35 cellular contexts compared by ENCODE assay signal in genomic region chr4:157050561-157050960, GRCh38. TPM values are rescaled to one million over a fixed set of nuclear protein-coding genes. Genes with fewer than 3 reads are reported as not detected.
"Had no signal": no experiment of that assay in that cellular context is flagged by ENCODE, and none has a peak within 500 bp of the region (broad histone marks: within the 10 kb centered on the region; RNA-seq: fewer than 3 reads in every experiment).

No MANE protein-coding gene starts in this region.

- DNase-seq: activated B cell treated with CpG ODN at 0.5 μM for 24 hours; activated CD4-positive, alpha-beta memory T cell treated with anti-CD3 and anti-CD28 coated beads for 36 hours; activated CD4-positive, alpha-beta T cell treated with anti-CD3 and anti-CD28 coated beads for 4 hours; activated CD4-positive, alpha-beta T cell treated with anti-CD3 and anti-CD28 coated beads, Interleukin-2, amount 10 ng/mL, durations not matched to agents 24 days and 14 days; activated CD4-positive, alpha-beta T cell treated with anti-CD3 and anti-CD28 coated beads, Interleukin-2, amount 50 U/mL, for 1 hour; activated CD4-positive, alpha-beta T cell treated with anti-CD3 and anti-CD28 coated beads, Interleukin-2, amount 50 U/mL, for 4 hours; activated CD4-positive, CD25-positive, alpha-beta regulatory T cell treated with anti-CD3 and anti-CD28 coated beads, Interleukin-2, amount 50 U/mL, for 72 hours; activated CD8-positive, alpha-beta memory T cell treated with anti-CD3 and anti-CD28 coated beads, Interleukin-2, amount 50 U/mL, for 4 hours; activated CD8-positive, alpha-beta T cell treated with anti-CD3 and anti-CD28 coated beads for 36 hours; activated effector memory CD4-positive, alpha-beta T cell treated with anti-CD3 and anti-CD28 coated beads, Interleukin-2, amount 50 U/mL, for 16 hours; activated gamma-delta T cell treated with Interleukin-2 at 50 U/mL for 16 hours; activated naive CD4-positive, alpha-beta T cell; activated naive CD4-positive, alpha-beta T cell treated with anti-CD3 and anti-CD28 coated beads for 36 hours; activated naive CD4-positive, alpha-beta T cell treated with anti-CD3 and anti-CD28 coated beads, Interleukin-2, amount 50 U/mL, for 16 hours; activated naive CD8-positive, alpha-beta T cell treated with anti-CD3 and anti-CD28 coated beads for 36 hours; activated T-cell treated with anti-CD3 and anti-CD28 coated beads for 4 hours; activated T-cell treated with anti-CD3 and anti-CD28 coated beads, Interleukin-2, amount 50 U/mL, for 1 hour; activated T-cell treated with anti-CD3 and anti-CD28 coated beads, Interleukin-2, amount 50 U/mL, for 4 hours; activated T-cell treated with anti-CD3 and anti-CD28 coated beads, Interleukin-2, amount 50 U/mL, for 72 hours; adrenal gland; amniotic stem cell; aorta; body of pancreas; brain microvascular endothelial cell; central memory CD4-positive, alpha-beta T cell; cerebellar nuclear complex; T-helper 1 cell; T-helper 2 cell; T-helper 9 cell had no signal

- H3K4me3 ChIP-seq: adrenal gland, body of pancreas, breast epithelium had no signal

- H3K36me3 ChIP-seq: adrenal gland, brain microvascular endothelial cell, breast epithelium had no signal

- ATAC-seq: activated CD8-positive, alpha-beta T cell treated with anti-CD3 and anti-CD28 coated beads for 36 hours; activated naive CD4-positive, alpha-beta T cell treated with anti-CD3 and anti-CD28 coated beads, Interleukin-2, amount 50 U/mL, for 72 hours; activated T-cell treated with anti-CD3 and anti-CD28 coated beads, Interleukin-2, amount 50 U/mL, for 4 hours; activated T-cell treated with anti-CD3 and anti-CD28 coated beads, Interleukin-2, amount 50 U/mL, for 72 hours; activated T-helper 17 cell treated with anti-CD3 and anti-CD28 coated beads, Interleukin-2, amount 50 U/mL, for 72 hours; body of pancreas had no signal

- H3K27ac ChIP-seq: adrenal gland, body of pancreas, brain microvascular endothelial cell, breast epithelium, VCaP had no signal

- H3K27me3 ChIP-seq: adrenal gland, body of pancreas, brain microvascular endothelial cell, breast epithelium had no signal

- H3K4me1 ChIP-seq: adrenal gland, body of pancreas, breast epithelium had no signal

- H3K9me3 ChIP-seq: adrenal gland, body of pancreas, breast epithelium had no signal

RNA-seq across cellular contexts. Expression of gene GLRB, which starts 25.4 kb away (rescaled TPM):
- total RNA-seq: activated B cell treated with CpG ODN at 0.5 μM for 24 hours; activated CD4-positive, alpha-beta memory T cell treated with anti-CD3 and anti-CD28 coated beads for 36 hours; activated CD4-positive, alpha-beta T cell treated with anti-CD3 and anti-CD28 coated beads, Interleukin-2, amount 10 ng/mL, durations not matched to agents 24 days and 14 days; activated CD8-positive, alpha-beta memory T cell treated with anti-CD3 and anti-CD28 coated beads for 36 hours; activated CD8-positive, alpha-beta T cell treated with anti-CD3 and anti-CD28 coated beads for 36 hours; activated naive CD4-positive, alpha-beta T cell treated with anti-CD3 and anti-CD28 coated beads for 36 hours; activated naive CD4-positive, alpha-beta T cell treated with anti-CD3 and anti-CD28 coated beads, Interleukin-2, amount 50 U/mL, for 72 hours; activated naive CD8-positive, alpha-beta T cell treated with anti-CD3 and anti-CD28 coated beads for 36 hours; activated T-cell treated with anti-CD3 and anti-CD28 coated beads, Interleukin-2, amount 50 U/mL, for 4 hours; activated T-cell treated with anti-CD3 and anti-CD28 coated beads, Interleukin-2, amount 50 U/mL, for 72 hours; activated T-helper 1 cell treated with anti-CD3 and anti-CD28 coated beads, Interleukin-12 subunit alpha, Interleukin-12 subunit beta, Interleukin-2, Interleukin-4 antibody, amounts not matched to agents 30 ng/mL and 10 ng/mL and 1 ng/mL, durations not matched to agents 14 hours and 24 hours and 36 hours; activated T-helper 17 cell treated with anti-CD3 and anti-CD28 coated beads, Interleukin-2, amount 50 U/mL, for 72 hours had no signal
